8 cellular contexts compared by ENCODE assay signal in genomic region chr20:40990542-40991120, GRCh38. TPM values are rescaled to one million over a fixed set of nuclear protein-coding genes. Genes with fewer than 3 reads are reported as not detected.
DNase-seq lines count a peak whose midpoint lies in the region; ATAC-seq and TF ChIP-seq lines count a peak whose summit lies in the region.

No MANE protein-coding gene starts in this region.

- peak overlapping the region; percentile 27 for H3K4me2 ChIP-seq in PC-9

- no peaks in the 10 kb centered on the region for H3K9me2 ChIP-seq in PC-9 (ENCODE audit: insufficient read depth)

- peak overlapping the region; percentile 36 to 44 for H3K27ac Mint-ChIP-seq in natural killer cell treated with Interleukin-12 subunit alpha and Interleukin-12 subunit beta and Interleukin-15 and Interleukin-18, amount 100 ng/mL, for 72 hours

- peak overlapping the region; percentile 73 for H2AFZ ChIP-seq in PC-9

- TF ChIP-seq CTCF in PC-9 (conservative IDR thresholded peaks at IDR 0.05) (peak; percentile 92), esophagus muscularis mucosa (IDR thresholded peaks at IDR 0.05) (peak; percentile 75 to 86 (median 85))

- no peaks in the 10 kb centered on the region for H3K79me2 ChIP-seq in PC-9 (ENCODE audit: low read depth)

- ATAC-seq in GM21619 (IDR thresholded peaks at IDR 0.05; ENCODE audit: unreplicated experiment), result peak; percentile 41
- peak; percentile 87 to 88 for ATAC-seq in natural killer cell treated with Interleukin-12 subunit alpha and Interleukin-12 subunit beta and Interleukin-15 and Interleukin-18, amount 100 ng/mL, for 72 hours
- ATAC-seq in stimulated activated naive CD8-positive, alpha-beta T cell treated with anti-CD3 and anti-CD28 coated beads, Interleukin-15, Interleukin-2, amounts not matched to agents 100 U/mL and 50 U/mL, for 24 hours, result peak; percentile 93

- intact Hi-C loops in PC-9 (cut with micrococcal nuclease; ENCODE audit: unreplicated experiment) (loop anchor here (1.0 to 5.0 kb wide), 3 partner anchors 37 to 105 kb away; partner anchors contain the start of gene TOP1), esophagus muscularis mucosa (cut with DNase I) (loop anchor here (2.0 to 5.0 kb wide), 2 partner anchors 87 to 104 kb away; no protein-coding TSS in a partner anchor)

- no peaks in the 10 kb centered on the region for H3K27me3 Mint-ChIP-seq in natural killer cell treated with Interleukin-12 subunit alpha and Interleukin-12 subunit beta and Interleukin-15 and Interleukin-18, amount 100 ng/mL, for 72 hours

- BruUV-seq in PC-9 (replicated peaks; lab: Mats Ljungman, UMichigan), result no TSS peak

- no peaks in the 10 kb centered on the region for H4K20me1 ChIP-seq in PC-9 (ENCODE audit: insufficient read depth)

- no peaks in the 10 kb centered on the region; the same call in 1 of the 2 replicates for H3F3A ChIP-seq in PC-9 (ENCODE audit: insufficient read depth, low read depth)

- CTCF ChIA-PET in PC-9 (lab: Charles Lee), result interaction anchor here (0.5 to 2.1 kb wide), 21 partner anchors 17 to 463 kb away, joined by 3 to 27 read pairs (median 4); partner anchors contain the start of gene TOP1

- H3K36me3 ChIP-seq in PC-9 (ENCODE audit: low read depth) (no peaks in the 10 kb centered on the region), esophagus muscularis mucosa (no peaks in the 10 kb centered on the region)

- POLR2A ChIA-PET in PC-9 (lab: Charles Lee; ENCODE audit: unreplicated experiment), result interaction anchor here (0.6 to 0.7 kb wide), 2 partner anchors 57 to 255 kb away, joined by 3 to 4 read pairs; no protein-coding TSS in a partner anchor

- H3K27ac ChIP-seq in PC-9, result no peak overlapping the region
- no peak overlapping the region for H3K27ac ChIP-seq in esophagus muscularis mucosa (replicated peaks in 1 of 4)

- H3K4me1 ChIP-seq in PC-9 (replicated peaks; ENCODE audit: insufficient read depth) (0 out of 2 replicates have a peak, but pooled peaks cover 9% of the 10 kb centered on the region), esophagus muscularis mucosa (peaks cover 4 to 11% (median 7%) of the 10 kb centered on the region in 4 donors)

- H3K27me3 ChIP-seq in PC-9 (ENCODE audit: insufficient read depth, low read depth), result no peaks in the 10 kb centered on the region
- no peaks in the 10 kb centered on the region for H3K27me3 ChIP-seq in esophagus muscularis mucosa

- no peaks in the 10 kb centered on the region for H3K9me3 Mint-ChIP-seq in natural killer cell treated with Interleukin-12 subunit alpha and Interleukin-12 subunit beta and Interleukin-15 and Interleukin-18, amount 100 ng/mL, for 72 hours

- H3K9me3 ChIP-seq in PC-9 (ENCODE audit: insufficient read depth, low read depth) (no peaks in the 10 kb centered on the region), esophagus muscularis mucosa (no peaks in the 10 kb centered on the region)

- H3K4me3 ChIP-seq in PC-9, result no peak overlapping the region
- no peak overlapping the region for H3K4me3 ChIP-seq in esophagus muscularis mucosa

- no peaks in the 10 kb centered on the region for H3K36me3 Mint-ChIP-seq in natural killer cell treated with Interleukin-12 subunit alpha and Interleukin-12 subunit beta and Interleukin-15 and Interleukin-18, amount 100 ng/mL, for 72 hours

- DNase-seq in DMS114 treated with DMSO at 0.1 percent for 48 hours (lab: John Stamatoyannopoulos, UW; ENCODE audit: unreplicated experiment) (peak; percentile 75), KG1 (lab: John Stamatoyannopoulos, UW) (peak; percentile 48), PC-9 (peak; percentile 74 to 77), activated T-cell treated with anti-CD3 and anti-CD28 coated beads for 48 hours (ENCODE audit: low read depth) (peak; percentile 63), esophagus muscularis mucosa (ENCODE audit: extremely low spot score) (peak; percentile 93)
- no peak for DNase-seq in natural killer cell treated with Interleukin-12 subunit alpha and Interleukin-12 subunit beta and Interleukin-15 and Interleukin-18, amount 100 ng/mL, for 72 hours (ENCODE audit: low spot score)
- peak; percentile 73 for DNase-seq in stimulated activated naive CD8-positive, alpha-beta T cell treated with anti-CD3 and anti-CD28 coated beads, Interleukin-15, Interleukin-2, amounts not matched to agents 100 U/mL and 50 U/mL, for 24 hours

- no peak for TF ChIP-seq EP300 in esophagus muscularis mucosa (IDR thresholded peaks at IDR 0.05)

- peaks cover 26 to 28% of the 10 kb centered on the region in 2 donors for H3K4me1 Mint-ChIP-seq in natural killer cell treated with Interleukin-12 subunit alpha and Interleukin-12 subunit beta and Interleukin-15 and Interleukin-18, amount 100 ng/mL, for 72 hours (ENCODE audit: low read depth in 2 of 2)

- H3K4me3 Mint-ChIP-seq in natural killer cell treated with Interleukin-12 subunit alpha and Interleukin-12 subunit beta and Interleukin-15 and Interleukin-18, amount 100 ng/mL, for 72 hours, result no peak overlapping the region

- WGBS in esophagus muscularis mucosa, result 0% methylated on average over 6 of the region's 10 CpGs

- TF ChIP-seq POLR2A in esophagus muscularis mucosa (IDR thresholded peaks at IDR 0.05; ENCODE audit: low read depth), result no peak

RNA-seq across cellular contexts. Expression of gene TOP1, which starts 38.0 kb away (rescaled TPM):
- 39.1 and 55.8 TPM in 2 replicates for total RNA-seq in PC-9 (2021)
- 10 to 100 TPM; 20.2 to 28.5 (median 23.0) TPM for total RNA-seq in esophagus muscularis mucosa
- total RNA-seq in natural killer cell treated with Interleukin-12 subunit alpha and Interleukin-12 subunit beta and Interleukin-15 and Interleukin-18, amount 100 ng/mL, for 72 hours, result 10 to 100 TPM; 77.5 to 81.2 TPM

Comparison
In these comparisons a context has a peak if more than half of its experiments do, and no peak if none do; other contexts are left out.
1. ATAC-seq: peak in every context shown above with its lines; median percentile 93 in stimulated activated naive CD8-positive, alpha-beta T cell treated with anti-CD3 and anti-CD28 coated beads, Interleukin-15, Interleukin-2, amounts not matched to agents 100 U/mL and 50 U/mL, for 24 hours; 88 in natural killer cell treated with Interleukin-12 subunit alpha and Interleukin-12 subunit beta and Interleukin-15 and Interleukin-18, amount 100 ng/mL, for 72 hours; 41 in GM21619.